In the genomic region with DNA sequence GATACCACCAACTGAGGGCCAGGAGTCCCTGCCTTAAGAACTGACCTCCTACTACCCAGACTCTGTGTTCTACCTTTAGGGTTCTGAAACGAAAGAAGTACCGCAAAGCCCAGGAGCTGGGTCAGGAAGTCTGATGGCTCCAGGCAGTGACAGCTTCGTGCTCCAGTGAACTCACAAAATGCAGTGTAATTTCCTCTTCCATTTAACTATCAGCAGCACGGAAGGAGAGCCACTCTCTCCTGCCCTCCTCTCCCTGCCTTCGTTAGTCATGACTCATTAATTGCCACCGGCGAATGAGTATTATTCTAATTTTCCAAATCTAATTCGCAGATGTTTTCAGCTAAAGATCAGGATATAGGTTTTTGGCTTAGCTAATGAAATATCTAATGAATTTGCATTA, we compare ENCODE assay signal across 19 cellular contexts.
DNase-seq lines count a peak whose midpoint lies in the region; ATAC-seq, FAIRE-seq and TF ChIP-seq lines count a peak whose summit lies in the region.
"Had no signal": no experiment of that assay in that cellular context is flagged by ENCODE, and none has a peak within 500 bp of the region (broad histone marks: within the 10 kb centered on the region; RNA-seq: fewer than 3 reads in every experiment).

No MANE protein-coding gene starts in this region.

- no peak overlapping the region for H3K14ac ChIP-seq in H1 (ENCODE audit: insufficient read length)

- no peaks in the 10 kb centered on the region for H3K23me2 ChIP-seq in H1 (ENCODE audit: low read depth, low read length)

- peaks cover 5% of the 10 kb centered on the region for H3K36me3 Mint-ChIP-seq in type B pancreatic cell
- H3K36me3 Mint-ChIP-seq in activated CD8-positive, alpha-beta T cell treated with anti-CD3 and anti-CD28 coated beads for 36 hours (ENCODE audit: low read depth), result no peaks in the 10 kb centered on the region
- H3K36me3 Mint-ChIP-seq in activated T-cell treated with anti-CD3 and anti-CD28 coated beads, Interleukin-2, amount 50 U/mL, for 24 hours (ENCODE audit: low read depth), result no peaks in the 10 kb centered on the region

- TF ChIP-seq RAD21 in H1 (IDR thresholded peaks at IDR 0.05 in 1 of 2, conservative IDR thresholded peaks at IDR 0.05 in 1 of 2; ENCODE audit: low read depth in 2 of 2, low read length in 2 of 2), result no peak

- H4K20me1 ChIP-seq in H1 (replicated peaks in 1 of 2; ENCODE audit: control insufficient read depth in 1 of 2, insufficient read depth in 2 of 2, low read length in 2 of 2), result no peaks in the 10 kb centered on the region

- no peak overlapping the region for H2BK120ac ChIP-seq in H1 (replicated peaks; ENCODE audit: low read depth, low read length)

- H3K4me2 ChIP-seq in H1 (ENCODE audit: insufficient read depth in 1 of 2, low read depth in 2 of 2, low read length in 2 of 2), result no peak overlapping the region

- H3K27ac Mint-ChIP-seq in type B pancreatic cell, result no peak overlapping the region
- no peak overlapping the region for H3K27ac Mint-ChIP-seq in activated CD8-positive, alpha-beta T cell treated with anti-CD3 and anti-CD28 coated beads for 36 hours
- H3K27ac Mint-ChIP-seq in activated T-cell treated with anti-CD3 and anti-CD28 coated beads, Interleukin-2, amount 50 U/mL, for 24 hours, result no peak overlapping the region
- H3K27ac Mint-ChIP-seq: activated B cell treated with CpG ODN at 0.5 μM for 24 hours; dendritic cell treated with granulocyte-macrophage colony-stimulating factor and Interleukin-4, amounts not matched to agents 40 ng/mL and 50 ng/mL, for 4 days had no signal

- peaks cover 18% of the 10 kb centered on the region for H3K9me3 Mint-ChIP-seq in type B pancreatic cell
- peaks cover 9% of the 10 kb centered on the region for H3K9me3 Mint-ChIP-seq in activated CD8-positive, alpha-beta T cell treated with anti-CD3 and anti-CD28 coated beads for 36 hours
- peaks cover 16% of the 10 kb centered on the region for H3K9me3 Mint-ChIP-seq in activated T-cell treated with anti-CD3 and anti-CD28 coated beads, Interleukin-2, amount 50 U/mL, for 24 hours

- H3K9ac ChIP-seq in H1 (replicated peaks in 1 of 4; ENCODE audit: extremely low read depth in 1 of 4, low read depth in 3 of 4, low read length in 3 of 4), result no peak overlapping the region

- no peak overlapping the region for H2BK15ac ChIP-seq in H1 (ENCODE audit: low read length)

- H3K23ac ChIP-seq in H1 (ENCODE audit: insufficient read length), result no peak overlapping the region

- peak overlapping the region; percentile 70 for H4K91ac ChIP-seq in H1 (replicated peaks; ENCODE audit: insufficient read length, low read length)

- intact Hi-C loops in activated CD8-positive, alpha-beta T cell treated with anti-CD3 and anti-CD28 coated beads for 36 hours (cut with micrococcal nuclease), result no loop called here

- no peaks in the 10 kb centered on the region for H3K36me3 ChIP-seq in H1 (ENCODE audit: control insufficient read depth in 2 of 4, insufficient read depth in 4 of 4, low read length in 3 of 4)
- H3K36me3 ChIP-seq in brain microvascular endothelial cell (replicated peaks), result no peaks in the 10 kb centered on the region
- H3K36me3 ChIP-seq: lower lobe of right lung, Peyer's patch, vagina had no signal

- in situ Hi-C loops in brain microvascular endothelial cell (cut with HindIII; ENCODE audit: low pct_ligation_motif_present, low sequenced_read_pairs), result no loop called here

- H4K5ac ChIP-seq in H1 (ENCODE audit: insufficient read length, low read depth, low read length), result no peak overlapping the region

- H3K27ac ChIP-seq in H1 (ENCODE audit: low read depth, low read length), result no peak overlapping the region
- H3K27ac ChIP-seq in brain microvascular endothelial cell, result no peak overlapping the region
- H3K27ac ChIP-seq: lower lobe of right lung, Peyer's patch, vagina had no signal

- H3K4ac ChIP-seq in H1 (replicated peaks; ENCODE audit: insufficient read length, low read depth, low read length), result no peak overlapping the region

- no peak overlapping the region for H4K8ac ChIP-seq in H1 (ENCODE audit: extremely low read depth, insufficient read depth, low read length)

- no peak for ATAC-seq in activated CD8-positive, alpha-beta T cell treated with anti-CD3 and anti-CD28 coated beads for 36 hours
- ATAC-seq: lower lobe of right lung had no signal

- H3K4me1 Mint-ChIP-seq in type B pancreatic cell (ENCODE audit: unreplicated experiment), result peaks cover 16% of the 10 kb centered on the region
- no peaks in the 10 kb centered on the region for H3K4me1 Mint-ChIP-seq in activated CD8-positive, alpha-beta T cell treated with anti-CD3 and anti-CD28 coated beads for 36 hours (ENCODE audit: low read depth)
- no peaks in the 10 kb centered on the region for H3K4me1 Mint-ChIP-seq in activated T-cell treated with anti-CD3 and anti-CD28 coated beads, Interleukin-2, amount 50 U/mL, for 24 hours (ENCODE audit: low read depth)
- H3K4me1 Mint-ChIP-seq: activated B cell treated with CpG ODN at 0.5 μM for 24 hours had no signal

- no peak overlapping the region for H3K4me3 ChIP-seq in H1 (ENCODE audit: extremely low read depth in 1 of 4, insufficient read depth in 2 of 4, low read depth in 3 of 4, low read length in 4 of 4)
- H3K4me3 ChIP-seq in brain microvascular endothelial cell (ENCODE audit: low read depth, low read length), result no peak overlapping the region
- H3K4me3 ChIP-seq: lower lobe of right lung, Peyer's patch, vagina had no signal

- no peaks in the 10 kb centered on the region for H3K9me3 ChIP-seq in H1 (ENCODE audit: insufficient read depth in 2 of 2, low read depth in 1 of 2, low read length in 1 of 2)
- H3K9me3 ChIP-seq: lower lobe of right lung, Peyer's patch, vagina had no signal

- peak; percentile 3 for DNase-seq in NCI-H510A treated with DMSO at 0.1 percent for 48 hours (lab: John Stamatoyannopoulos, UW)
- no peak for DNase-seq in NCI-H510A (lab: John Stamatoyannopoulos, UW)
- peak; percentile 34 for DNase-seq in NCI-H2081 treated with DMSO at 0.1 percent for 48 hours (lab: John Stamatoyannopoulos, UW)
- no peak for DNase-seq in H1 (ENCODE audit: low read depth in 1 of 2, low spot score in 2 of 2)
- DNase-seq in type B pancreatic cell (ENCODE audit: extremely low spot score, unreplicated experiment), result no peak
- no peak for DNase-seq in activated CD8-positive, alpha-beta T cell treated with anti-CD3 and anti-CD28 coated beads for 36 hours
- DNase-seq in brain microvascular endothelial cell, result no peak
- DNase-seq in activated T-cell treated with anti-CD3 and anti-CD28 coated beads, Interleukin-2, amount 50 U/mL, for 24 hours, result no peak
- DNase-seq: activated B cell treated with CpG ODN at 0.5 μM for 24 hours; activated CD4-positive, alpha-beta T cell treated with anti-CD3 and anti-CD28 coated beads, Interleukin-2, amount 50 U/mL, for 48 hours; GOT3; lower lobe of right lung; MM.1S; Peyer's patch; stimulated activated CD4-positive, alpha-beta T cell treated with anti-CD3 and anti-CD28 coated beads, Interleukin-4, amount 100 ng/mL, for 4 hours had no signal

- peaks cover 15% of the 10 kb centered on the region for H3K27me3 Mint-ChIP-seq in type B pancreatic cell
- H3K27me3 Mint-ChIP-seq in activated CD8-positive, alpha-beta T cell treated with anti-CD3 and anti-CD28 coated beads for 36 hours, result no peaks in the 10 kb centered on the region
- H3K27me3 Mint-ChIP-seq in activated T-cell treated with anti-CD3 and anti-CD28 coated beads, Interleukin-2, amount 50 U/mL, for 24 hours, result no peaks in the 10 kb centered on the region
- H3K27me3 Mint-ChIP-seq: activated B cell treated with CpG ODN at 0.5 μM for 24 hours; dendritic cell treated with granulocyte-macrophage colony-stimulating factor and Interleukin-4, amounts not matched to agents 40 ng/mL and 50 ng/mL, for 4 days had no signal

- H3K79me1 ChIP-seq in H1 (ENCODE audit: low read depth, low read length), result no peaks in the 10 kb centered on the region

- POLR2A ChIA-PET in H1 (lab: Charles Lee; ENCODE audit: partially characterized antibody), result interaction anchor here (0.5 kb wide), 1 partner anchor 393 kb away, joined by 3 read pairs; no protein-coding TSS in a partner anchor
- POLR2A ChIA-PET in activated CD8-positive, alpha-beta T cell treated with anti-CD3 and anti-CD28 coated beads for 36 hours (lab: Charles Lee), result no interaction called here

- TF ChIP-seq EP300 in H1 (IDR thresholded peaks at IDR 0.05; ENCODE audit: borderline replicate concordance in 1 of 2, low read depth in 2 of 2, low read length in 2 of 2), result no peak

- no peak overlapping the region for H2BK20ac ChIP-seq in H1 (ENCODE audit: low read length)

- no peak overlapping the region for H3K56ac ChIP-seq in H1 (replicated peaks; ENCODE audit: insufficient read length, low read depth, low read length)

- H3K79me2 ChIP-seq in H1 (ENCODE audit: control insufficient read depth in 1 of 2, insufficient read depth in 2 of 2, low read length in 2 of 2), result no peaks in the 10 kb centered on the region

- no peak overlapping the region; the same call in 1 of the 2 replicates for H2BK12ac ChIP-seq in H1 (ENCODE audit: low read depth, low read length)

- H3K4me3 Mint-ChIP-seq in type B pancreatic cell, result peak overlapping the region; percentile 19
- no peak overlapping the region for H3K4me3 Mint-ChIP-seq in activated CD8-positive, alpha-beta T cell treated with anti-CD3 and anti-CD28 coated beads for 36 hours
- H3K4me3 Mint-ChIP-seq in activated T-cell treated with anti-CD3 and anti-CD28 coated beads, Interleukin-2, amount 50 U/mL, for 24 hours, result no peak overlapping the region
- H3K4me3 Mint-ChIP-seq: activated B cell treated with CpG ODN at 0.5 μM for 24 hours; dendritic cell treated with granulocyte-macrophage colony-stimulating factor and Interleukin-4, amounts not matched to agents 40 ng/mL and 50 ng/mL, for 4 days had no signal

- H2AK5ac ChIP-seq in H1 (ENCODE audit: low read depth, low read length), result no peak overlapping the region

- CTCF ChIA-PET in H1 (lab: Charles Lee; ENCODE audit: partially characterized antibody), result interaction anchor here (0.6 to 1.1 kb wide), 2 partner anchors 8 to 304 kb away, joined by 3 to 5 read pairs; no protein-coding TSS in a partner anchor
- CTCF ChIA-PET in activated CD8-positive, alpha-beta T cell treated with anti-CD3 and anti-CD28 coated beads for 36 hours (lab: Charles Lee), result no interaction called here

- H3K4me1 ChIP-seq in H1 (replicated peaks in 1 of 4; ENCODE audit: control insufficient read depth in 3 of 4, insufficient read depth in 4 of 4, low read length in 3 of 4), result peaks cover 0 to 7% (median 4%) of the 10 kb centered on the region in 4 experiments; a peak in 3 of 7 replicates
- H3K4me1 ChIP-seq: lower lobe of right lung, Peyer's patch, vagina had no signal

- TF ChIP-seq CTCF in H1 (IDR thresholded peaks at IDR 0.05; ENCODE audit: control extremely low read depth in 1 of 3, insufficient read depth in 1 of 3, low read depth in 1 of 3, low read length in 3 of 3) (no peak), type B pancreatic cell (conservative IDR thresholded peaks at IDR 0.05) (no peak), brain microvascular endothelial cell (IDR thresholded peaks at IDR 0.05; ENCODE audit: low read depth, low read length, missing control alignments) (no peak)
- TF ChIP-seq CTCF in activated CD8-positive, alpha-beta T cell treated with anti-CD3 and anti-CD28 coated beads for 36 hours (IDR thresholded peaks at IDR 0.05), result no peak

- H2BK5ac ChIP-seq in H1 (ENCODE audit: low read depth, low read length), result no peak overlapping the region

- WGBS in H1 (ENCODE audit: extremely low coverage in 1 of 2, insufficient coverage in 1 of 2, insufficient read length in 1 of 2, insufficient replicate concordance in 2 of 2, low coverage in 1 of 2, low lambda C conversion rate in 2 of 2, missing lambda C conversion rate in 1 of 2), 2 experiments, result 91% methylated on average over 8 of the region's 8 CpGs; no CpG with 5 or more reads in 1 of the 2 experiments

- FAIRE-seq in H1 (lab: Jason Lieb, UNC), result no peak
- FAIRE-seq: endothelial cell of umbilical vein, GM19239 had no signal

- H3K27me3 ChIP-seq in H1 (replicated peaks in 1 of 4; ENCODE audit: control insufficient read depth in 3 of 4, extremely low read depth in 1 of 4, insufficient read depth in 3 of 4, low read length in 3 of 4) (no peaks in the 10 kb centered on the region; a peak in 1 of 7 replicates), brain microvascular endothelial cell (replicated peaks) (no peaks in the 10 kb centered on the region)
- H3K27me3 ChIP-seq: Peyer's patch, vagina had no signal

- H2AFZ ChIP-seq in H1 (ENCODE audit: low read length), result no peak overlapping the region

- no peak for TF ChIP-seq POLR2A in H1 (IDR thresholded peaks at IDR 0.05; ENCODE audit: control extremely low read depth in 1 of 2, low read depth in 2 of 2, low read length in 2 of 2)

- no peak overlapping the region for H3K18ac ChIP-seq in H1 (ENCODE audit: extremely low read depth, low read length)

Comparison
In these comparisons a context has a peak if more than half of its experiments do, and no peak if none do; other contexts are left out.
1. DNase-seq: peak in NCI-H510A treated with DMSO at 0.1 percent for 48 hours (single experiment) and NCI-H2081 treated with DMSO at 0.1 percent for 48 hours (single experiment); none in NCI-H510A (single experiment), H1 (0 of 2), type B pancreatic cell (single experiment), activated CD8-positive, alpha-beta T cell treated with anti-CD3 and anti-CD28 coated beads for 36 hours (single experiment), brain microvascular endothelial cell (single experiment) and activated T-cell treated with anti-CD3 and anti-CD28 coated beads, Interleukin-2, amount 50 U/mL, for 24 hours (single experiment).